In genomic region chr2:101150306-101151140, GRCh38 we compare ENCODE assay signal across 8 cellular contexts. TPM values are rescaled to one million over a fixed set of nuclear protein-coding genes. Genes with fewer than 3 reads are reported as not detected.
DNase-seq lines count a peak whose midpoint lies in the region; ATAC-seq and TF ChIP-seq lines count a peak whose summit lies in the region.

No MANE protein-coding gene starts in this region.

- H3K9me3 ChIP-seq in NT2/D1 (ENCODE audit: insufficient read depth, low read length) (no peaks in the 10 kb centered on the region), body of pancreas (no peaks in the 10 kb centered on the region), spleen (no peaks in the 10 kb centered on the region)

- TF ChIP-seq CTCF in body of pancreas (IDR thresholded peaks at IDR 0.05) (peak in 1 of 7 experiments; percentile 10), spleen (IDR thresholded peaks at IDR 0.05 in 8 of 11, conservative IDR thresholded peaks at IDR 0.05 in 3 of 11) (no peak)

- H3K27me3 Mint-ChIP-seq in immature natural killer cell (ENCODE audit: low read depth in 3 of 3), result peaks cover 0 to 8% (median 5%) of the 10 kb centered on the region in 3 donors

- H3K36me3 Mint-ChIP-seq in immature natural killer cell, result no peaks in the 10 kb centered on the region

- peak; percentile 49 for ATAC-seq in body of pancreas
- no peak for ATAC-seq in HG03280 (IDR thresholded peaks at IDR 0.05; ENCODE audit: unreplicated experiment)

- in situ Hi-C loops in Caki2 (cut with HindIII; ENCODE audit: low pct_unique_long_range_greater_than_20kb, low sequenced_read_pairs), result no loop called here

- H3K4me1 ChIP-seq in NT2/D1 (ENCODE audit: insufficient read depth, insufficient read length) (peaks cover 4% of the 10 kb centered on the region), body of pancreas (peaks cover 60% of the 10 kb centered on the region), spleen (peaks cover 20 to 73% (median 55%) of the 10 kb centered on the region in 6 donors)

- H3K4me3 Mint-ChIP-seq in immature natural killer cell, result peak overlapping the region; percentile 67 to 80 (median 75)

- TF ChIP-seq POLR2A in body of pancreas (IDR thresholded peaks at IDR 0.05), result peak in 1 of 3 donors; percentile 43
- no peak for TF ChIP-seq POLR2A in spleen (IDR thresholded peaks at IDR 0.05)

- H3K9ac ChIP-seq in NT2/D1 (ENCODE audit: insufficient read length, low read depth), result peak overlapping the region; percentile 87

- intact Hi-C loops in body of pancreas (cut with DNase I), result loop anchor here (10.0 kb wide), 1 partner anchor 116 kb away; no protein-coding TSS in a partner anchor
- intact Hi-C loops in spleen (cut with DNase I; ENCODE audit: low total_unique reads), result no loop called here

- H3K27ac ChIP-seq in body of pancreas, result peak overlapping the region; percentile 81 to 91 (median 85)
- peak overlapping the region in 7 of 8 donors; percentile 58 to 86 (median 81) for H3K27ac ChIP-seq in spleen

- H3K9me3 Mint-ChIP-seq in immature natural killer cell, result no peaks in the 10 kb centered on the region

- DNase-seq in Caki2 (ENCODE audit: low read depth) (peak; percentile 25), H7 (peak; percentile 86), NT2/D1 (ENCODE audit: low read depth, low spot score) (no peak), body of pancreas (peak; percentile 48 to 68 (median 58)), immature natural killer cell (peak in 2 of 3 donors; percentile 8 to 13), spleen (peak; percentile 86), LoVo (ENCODE audit: low spot score) (no peak)

- peaks cover 2% of the 10 kb centered on the region; the same call in 1 of the 2 replicates for H3K27me3 ChIP-seq in H7 (ENCODE audit: control insufficient read depth, insufficient read depth, low read length)
- H3K27me3 ChIP-seq in NT2/D1 (ENCODE audit: insufficient read depth, insufficient read length), result peaks cover 8% of the 10 kb centered on the region
- no peaks in the 10 kb centered on the region for H3K27me3 ChIP-seq in body of pancreas
- peaks cover 0 to 27% (median 0%) of the 10 kb centered on the region in 7 donors for H3K27me3 ChIP-seq in spleen (replicated peaks in 1 of 7)

- H3K4me3 ChIP-seq in H7 (ENCODE audit: insufficient read depth, low read depth, low read length), result peak overlapping the region; percentile 65
- H3K4me3 ChIP-seq in NT2/D1 (ENCODE audit: insufficient read length, low read depth), result peak overlapping the region; percentile 58
- peak overlapping the region; percentile 48 to 70 for H3K4me3 ChIP-seq in body of pancreas
- peak overlapping the region; percentile 62 to 80 (median 70) for H3K4me3 ChIP-seq in spleen

- H3K36me3 ChIP-seq in H7 (replicated peaks; ENCODE audit: control insufficient read depth, insufficient read depth, low read length) (no peaks in the 10 kb centered on the region), NT2/D1 (ENCODE audit: insufficient read depth, insufficient read length, low read length) (no peaks in the 10 kb centered on the region), body of pancreas (replicated peaks in 1 of 2; ENCODE audit: insufficient read depth in 1 of 2, low read depth in 2 of 2) (no peaks in the 10 kb centered on the region), spleen (no peaks in the 10 kb centered on the region)

- peaks cover 24 to 26% of the 10 kb centered on the region in 2 donors for H3K4me1 Mint-ChIP-seq in immature natural killer cell

- no peak overlapping the region for H3K27ac Mint-ChIP-seq in immature natural killer cell

- WGBS in body of pancreas, 2 donors, result 2% methylated on average over 22 to 61 of the region's 76 CpGs
- WGBS in spleen, 5 donors, result 4 to 8% (median 5%) methylated on average over 36 to 76 of the region's 76 CpGs

RNA-seq across cellular contexts. Expression of gene TBC1D8, which starts 0.7 kb away (rescaled TPM):
- 37.2 and 49.8 TPM in 2 replicates for total RNA-seq in Caki2 (2014; rRNA removed; shearing (Covaris generic); ENCODE audit: low replicate concordance)
- 29.8 and 53.2 TPM in 2 replicates for total RNA-seq in H7 (2014; rRNA removed; shearing (Covaris generic))
- total RNA-seq in body of pancreas, result 100 to 1,000 TPM in 1 of 2 donors, 10 to 100 TPM in 1; 63.8 to 111 TPM
- polyA plus RNA-seq in immature natural killer cell, result under 1 TPM in 2 of 3 donors, not detected in 1; 0.17 to 0.64 TPM
- 100 to 1,000 TPM in 1 of 7 donors, 10 to 100 TPM in 6; 23.8 to 104 (median 54.5) TPM for total RNA-seq in spleen
- polyA plus RNA-seq in spleen, result 10 to 100 TPM in 2 of 3 donors, 1 to 10 TPM in 1; 7.2 to 10.1 (median 10.1) TPM

Comparison
In these comparisons a context has a peak if more than half of its experiments do, and no peak if none do; other contexts are left out.
1. DNase-seq: peak in Caki2 (single experiment), H7 (single experiment), body of pancreas (4 of 4), immature natural killer cell (2 of 3) and spleen (single experiment); none in NT2/D1 (single experiment) and LoVo (single experiment).
2. Peak in every context shown above with its lines, with median percentiles within 50 percentile points of each other: H3K4me3 ChIP-seq.